14 cellular contexts compared by ENCODE assay signal in the genomic region with DNA sequence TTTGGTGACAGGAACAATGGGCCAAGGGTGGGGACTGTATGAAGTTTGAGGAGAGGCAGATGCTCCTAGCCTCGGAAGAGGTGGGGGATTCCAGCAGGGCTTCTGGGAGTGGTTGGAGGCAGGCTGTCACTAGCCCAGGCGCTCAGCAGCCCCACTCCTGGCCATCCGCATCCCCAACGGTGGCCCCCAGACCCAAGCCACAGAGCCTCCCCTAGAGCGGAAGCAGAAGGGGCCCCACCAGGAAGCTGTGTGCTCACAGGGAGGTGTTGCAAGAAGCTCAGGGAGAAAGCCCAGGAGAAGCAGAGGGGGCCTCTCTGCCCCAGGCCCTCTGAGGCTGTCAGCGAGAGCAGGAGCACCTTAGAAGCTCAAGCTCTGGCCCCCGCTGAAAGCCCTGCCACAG. TPM values are rescaled to one million over a fixed set of nuclear protein-coding genes. Genes with fewer than 3 reads are reported as not detected.
A peak's percentile ranks its signal among the peaks of the same experiment; 100 is the strongest.
DNase-seq lines count a peak whose midpoint lies in the region; ATAC-seq and TF ChIP-seq lines count a peak whose summit lies in the region.
"Had no signal": no experiment of that assay in that cellular context is flagged by ENCODE, and none has a peak within 500 bp of the region (broad histone marks: within the 10 kb centered on the region; RNA-seq: fewer than 3 reads in every experiment).

No MANE protein-coding gene starts in this region.

- peak; percentile 12 for DNase-seq in stimulated activated CD4-positive, alpha-beta T cell treated with anti-CD3 and anti-CD28 coated beads, Interleukin-15, amount 100 ng/mL, for 24 hours
- no peak for DNase-seq in stimulated activated CD4-positive, alpha-beta T cell treated with anti-CD3 and anti-CD28 coated beads, Interleukin-4, amount 100 ng/mL, for 4 hours
- DNase-seq in NOMO-1 (lab: John Stamatoyannopoulos, UW; ENCODE audit: unreplicated experiment in 2 of 2) = peak; percentile 91 to 93
- peak; percentile 30 for DNase-seq in amniotic epithelial cell (ENCODE audit: low read depth)
- DNase-seq in upper lobe of right lung = no peak
- DNase-seq in NCI-H2107 (lab: John Stamatoyannopoulos, UW) = no peak
- DNase-seq in dorsolateral prefrontal cortex = no peak
- DNase-seq: cortex of kidney; MG63; NCI-H524 treated with DMSO at 0.1 percent for 48 hours; stimulated activated CD4-positive, alpha-beta T cell treated with anti-CD3 and anti-CD28 coated beads, Interleukin-4, amount 100 ng/mL, for 1 hour had no signal

- H3K36me3 ChIP-seq in upper lobe of right lung = peaks cover 9% of the 10 kb centered on the region

- H3K4me3 ChIP-seq in upper lobe of right lung = no peak overlapping the region
- no peak overlapping the region for H3K4me3 ChIP-seq in dorsolateral prefrontal cortex
- H3K4me3 ChIP-seq: MG63 had no signal

- no peaks in the 10 kb centered on the region for H3K9me3 ChIP-seq in upper lobe of right lung
- H3K9me3 ChIP-seq: MG63 had no signal

- ATAC-seq in upper lobe of right lung (peak; percentile 40), HG03045 (IDR thresholded peaks at IDR 0.05; ENCODE audit: unreplicated experiment) (no peak)
- ATAC-seq: Right ventricle myocardium inferior had no signal

- intact Hi-C loops in upper lobe of right lung (cut with DNase I) (no loop called here), dorsolateral prefrontal cortex (cut with DNase I) (no loop called here)

- no peaks in the 10 kb centered on the region for H3K4me1 ChIP-seq in upper lobe of right lung

- no peak for TF ChIP-seq CTCF in upper lobe of right lung (IDR thresholded peaks at IDR 0.05)
- no peak for TF ChIP-seq CTCF in dorsolateral prefrontal cortex (IDR thresholded peaks at IDR 0.05 in 54 of 56, conservative IDR thresholded peaks at IDR 0.05 in 2 of 56; ENCODE audit: low read depth in 1 of 56, partially characterized antibody in 56 of 56)

- no peak overlapping the region for H3K27ac ChIP-seq in upper lobe of right lung
- H3K27ac ChIP-seq in dorsolateral prefrontal cortex = no peak overlapping the region

- H3K27me3 ChIP-seq in upper lobe of right lung (no peaks in the 10 kb centered on the region), dorsolateral prefrontal cortex (no peaks in the 10 kb centered on the region)
- H3K27me3 ChIP-seq: MG63 had no signal

RNA-seq across cellular contexts. Expression of a gene that starts 8.3 kb away (rescaled TPM):
- total RNA-seq in upper lobe of right lung = 31.3 TPM
- total RNA-seq in dorsolateral prefrontal cortex = 10 to 100 TPM in 19 of 120 experiments, 1 to 10 TPM in 101; 2.7 to 16.1 (median 6.3) TPM
- total RNA-seq: fibroblast of villous mesenchyme had no signal

RNA-seq across cellular contexts. Expression of a gene that starts 19.8 kb away (rescaled TPM):
- 23.4 TPM for total RNA-seq in upper lobe of right lung
- 10 to 100 TPM; 19.4 to 51.4 (median 30.1) TPM for total RNA-seq in dorsolateral prefrontal cortex

RNA-seq across cellular contexts. Expression of a gene that starts 49.4 kb away (rescaled TPM):
- total RNA-seq in upper lobe of right lung (131 TPM), dorsolateral prefrontal cortex (100 to 1,000 TPM in 119 of 120 experiments, 10 to 100 TPM in 1; 99.2 to 179 (median 128) TPM)

Comparison
In these comparisons a context has a peak if more than half of its experiments do, and no peak if none do; other contexts are left out.
1. DNase-seq: peak in stimulated activated CD4-positive, alpha-beta T cell treated with anti-CD3 and anti-CD28 coated beads, Interleukin-15, amount 100 ng/mL, for 24 hours (single experiment), NOMO-1 (2 of 2) and amniotic epithelial cell (single experiment); none in stimulated activated CD4-positive, alpha-beta T cell treated with anti-CD3 and anti-CD28 coated beads, Interleukin-4, amount 100 ng/mL, for 4 hours (0 of 2), upper lobe of right lung (single experiment), NCI-H2107 (single experiment) and dorsolateral prefrontal cortex (0 of 10).